In genomic region chr1:18569251-18569650, GRCh38 we compare ENCODE assay signal across 23 cellular contexts.
"Had no signal": no experiment of that assay in that cellular context is flagged by ENCODE, and none has a peak within 500 bp of the region (broad histone marks: within the 10 kb centered on the region; RNA-seq: fewer than 3 reads in every experiment).

No MANE protein-coding gene starts in this region.

- H3K4me3 ChIP-seq: coronary artery, esophagus muscularis mucosa, gastroesophageal sphincter, heart left ventricle, hepatocyte, left lung, lower lobe of right lung, prostate gland, sigmoid colon, thoracic aorta, tibial nerve, upper lobe of left lung had no signal

- H3K27me3 ChIP-seq: upper lobe of left lung had no signal

- H3K36me3 ChIP-seq: esophagus muscularis mucosa, gastroesophageal sphincter, heart left ventricle, left lung, lower lobe of right lung, prostate gland, sigmoid colon, thoracic aorta, tibial nerve, upper lobe of left lung had no signal

- H3K27ac ChIP-seq: coronary artery, esophagus muscularis mucosa, foreskin keratinocyte, gastroesophageal sphincter, heart left ventricle, hepatocyte, left lung, lower lobe of right lung, prostate gland, sigmoid colon, thoracic aorta, tibial nerve, upper lobe of left lung had no signal

- DNase-seq: dermis blood vessel endothelial cell; effector memory CD4-positive, alpha-beta T cell; foreskin keratinocyte; kidney; left lung; lower lobe of right lung; naive thymus-derived CD8-positive, alpha-beta T cell; nephron progenitor cell; nucleus accumbens; sigmoid colon; stimulated activated CD4-positive, alpha-beta T cell treated with anti-CD3 and anti-CD28 coated beads, Interleukin-2, amount 100 ng/mL, for 24 hours; stimulated activated CD4-positive, alpha-beta T cell treated with anti-CD3 and anti-CD28 coated beads, Interleukin-4, amount 100 ng/mL, for 24 hours had no signal

- ATAC-seq: foreskin keratinocyte; gastroesophageal sphincter; left lung; lower lobe of right lung; naive thymus-derived CD8-positive, alpha-beta T cell; right cardiac atrium; stimulated activated memory B cell treated with anti-CD40 and anti-IgM and Interleukin-4, amounts not matched to agents 10 μg/mL and 1 μg/mL and 100 μg/mL, for 72 hours had no signal

- H3K4me1 ChIP-seq: esophagus muscularis mucosa, foreskin keratinocyte, gastroesophageal sphincter, heart left ventricle, left lung, lower lobe of right lung, prostate gland, sigmoid colon, tibial nerve, upper lobe of left lung had no signal

- H3K9me3 ChIP-seq: left lung, prostate gland had no signal
